In genomic region chr3:60081381-60082095, GRCh38 we compare ENCODE assay signal across 12 cellular contexts.
DNase-seq lines count a peak whose midpoint lies in the region; ATAC-seq lines count a peak whose summit lies in the region.
"Had no signal": no experiment of that assay in that cellular context is flagged by ENCODE, and none has a peak within 500 bp of the region (broad histone marks: within the 10 kb centered on the region; RNA-seq: fewer than 3 reads in every experiment).

No MANE protein-coding gene starts in this region.

- peak overlapping the region; percentile 77 for H3K4me3 Mint-ChIP-seq in activated naive CD8-positive, alpha-beta T cell
- no peak overlapping the region for H3K4me3 Mint-ChIP-seq in activated naive CD8-positive, alpha-beta T cell treated with anti-CD3 and anti-CD28 coated beads, Interleukin-2, amount 50 U/mL, for 24 hours

- peak overlapping the region; percentile 93 for H3K27ac ChIP-seq in thymus (ENCODE audit: low read depth)
- H3K27ac ChIP-seq: ovary had no signal

- ATAC-seq in activated naive CD8-positive, alpha-beta T cell treated with anti-CD3 and anti-CD28 coated beads, Interleukin-2, amount 50 U/mL, for 24 hours = no peak
- peak; percentile 58 for ATAC-seq in HG03095 (IDR thresholded peaks at IDR 0.05; ENCODE audit: unreplicated experiment)
- ATAC-seq in GM19023 (IDR thresholded peaks at IDR 0.05; ENCODE audit: unreplicated experiment) = no peak

- H3K27me3 ChIP-seq in thymus (ENCODE audit: control insufficient read depth, insufficient read depth) = no peaks in the 10 kb centered on the region
- H3K27me3 ChIP-seq: ovary had no signal

- 6% methylated on average over 5 of the region's 5 CpGs for WGBS in thymus

- H3K36me3 Mint-ChIP-seq in activated naive CD8-positive, alpha-beta T cell = peaks cover 6% of the 10 kb centered on the region
- H3K36me3 Mint-ChIP-seq in activated naive CD8-positive, alpha-beta T cell treated with anti-CD3 and anti-CD28 coated beads, Interleukin-2, amount 50 U/mL, for 24 hours (ENCODE audit: low read depth) = peaks cover 3% of the 10 kb centered on the region

- H3K4me1 ChIP-seq in thymus (ENCODE audit: control insufficient read depth, insufficient read depth, low read length) = peaks cover 24% of the 10 kb centered on the region

- no peaks in the 10 kb centered on the region for H3K27me3 Mint-ChIP-seq in activated naive CD8-positive, alpha-beta T cell
- H3K27me3 Mint-ChIP-seq in activated naive CD8-positive, alpha-beta T cell treated with anti-CD3 and anti-CD28 coated beads, Interleukin-2, amount 50 U/mL, for 24 hours = no peaks in the 10 kb centered on the region

- H3K4me1 Mint-ChIP-seq in activated naive CD8-positive, alpha-beta T cell (ENCODE audit: low read depth) = peaks cover 64% of the 10 kb centered on the region
- peaks cover 61% of the 10 kb centered on the region for H3K4me1 Mint-ChIP-seq in activated naive CD8-positive, alpha-beta T cell treated with anti-CD3 and anti-CD28 coated beads, Interleukin-2, amount 50 U/mL, for 24 hours

- no peak for DNase-seq in activated naive CD8-positive, alpha-beta T cell treated with anti-CD3 and anti-CD28 coated beads, Interleukin-2, amount 50 U/mL, for 24 hours
- DNase-seq in RPMI8226 = peak; percentile 39
- DNase-seq in NCI-H2107 (lab: John Stamatoyannopoulos, UW) = no peak
- no peak for DNase-seq in NCI-H748 treated with DMSO at 0.1 percent for 48 hours (lab: John Stamatoyannopoulos, UW)
- DNase-seq: activated CD8-positive, alpha-beta memory T cell treated with anti-CD3 and anti-CD28 coated beads, Interleukin-2, amount 50 U/mL, for 4 hours; NCI-H1417 treated with DMSO at 0.1 percent for 48 hours; ovary; SIG-M5 had no signal

- H3K4me3 ChIP-seq in thymus (ENCODE audit: low read length) = peak overlapping the region; percentile 1
- H3K4me3 ChIP-seq: ovary had no signal

- peak overlapping the region; percentile 78 for H3K27ac Mint-ChIP-seq in activated naive CD8-positive, alpha-beta T cell
- H3K27ac Mint-ChIP-seq in activated naive CD8-positive, alpha-beta T cell treated with anti-CD3 and anti-CD28 coated beads, Interleukin-2, amount 50 U/mL, for 24 hours = no peak overlapping the region

- H3K9me3 ChIP-seq in thymus (ENCODE audit: control insufficient read depth) = no peaks in the 10 kb centered on the region
- H3K9me3 ChIP-seq: ovary had no signal

- no peaks in the 10 kb centered on the region for H3K9me3 Mint-ChIP-seq in activated naive CD8-positive, alpha-beta T cell (ENCODE audit: low read depth)
- H3K9me3 Mint-ChIP-seq in activated naive CD8-positive, alpha-beta T cell treated with anti-CD3 and anti-CD28 coated beads, Interleukin-2, amount 50 U/mL, for 24 hours = peaks cover 10% of the 10 kb centered on the region

- no peaks in the 10 kb centered on the region for H3K36me3 ChIP-seq in thymus (ENCODE audit: control insufficient read depth, insufficient read depth)
- H3K36me3 ChIP-seq: ovary had no signal
